ENCODE assay signal across 8 cellular contexts in genomic region chrX:11558972-11559371, GRCh38.
DNase-seq lines count a peak whose midpoint lies in the region; ATAC-seq and TF ChIP-seq lines count a peak whose summit lies in the region.

No MANE protein-coding gene starts in this region.

- 85 to 97% (median 91%) methylated on average over 4 of the region's 4 CpGs for WGBS in stomach, 5 donors
- WGBS in testis, 2 donors = 82 to 90% methylated on average over 4 of the region's 4 CpGs

- intact Hi-C loops in stomach (cut with DNase I; ENCODE audit: low total_unique reads) (no loop called here), testis (cut with DNase I; ENCODE audit: low total_unique reads) (no loop called here)

- H3K36me3 ChIP-seq in stomach = no peaks in the 10 kb centered on the region
- no peaks in the 10 kb centered on the region for H3K36me3 ChIP-seq in testis (ENCODE audit: low read depth, missing control alignments)

- H3K9me3 ChIP-seq in stomach (no peaks in the 10 kb centered on the region), testis (no peaks in the 10 kb centered on the region)

- TF ChIP-seq CTCF in stomach (IDR thresholded peaks at IDR 0.05) (peak in 1 of 7 experiments; percentile 10), testis (IDR thresholded peaks at IDR 0.05) (peak in 1 of 3 experiments; percentile 8)

- DNase-seq in NCI-H69 (lab: John Stamatoyannopoulos, UW) (peak; percentile 12), activated T-cell treated with anti-CD3 and anti-CD28 coated beads for 4 hours (peak; percentile 14), kidney tubule cell (ENCODE audit: low spot score) (peak; percentile 20), stomach (peak; percentile 29), NCI-H510A treated with DMSO at 0.1 percent for 48 hours (lab: John Stamatoyannopoulos, UW) (no peak), testis (no peak), ureter (ENCODE audit: low spot score) (no peak)

- H3K27ac ChIP-seq in stomach (no peak overlapping the region), testis (no peak overlapping the region)

- ATAC-seq in GM18907 (IDR thresholded peaks at IDR 0.05; ENCODE audit: unreplicated experiment) = peak; percentile 65

- no peaks in the 10 kb centered on the region for H3K27me3 ChIP-seq in stomach
- no peaks in the 10 kb centered on the region for H3K27me3 ChIP-seq in testis

- no peak for TF ChIP-seq POLR2A in stomach (IDR thresholded peaks at IDR 0.05)
- no peak for TF ChIP-seq POLR2A in testis (IDR thresholded peaks at IDR 0.05)

- no peak for TF ChIP-seq EP300 in stomach (IDR thresholded peaks at IDR 0.05)

- H3K4me3 ChIP-seq in stomach = no peak overlapping the region
- no peak overlapping the region for H3K4me3 ChIP-seq in testis

- no peaks in the 10 kb centered on the region for H3K4me1 ChIP-seq in stomach
- H3K4me1 ChIP-seq in testis = no peaks in the 10 kb centered on the region

Comparison
In these comparisons a context has a peak if more than half of its experiments do, and no peak if none do; other contexts are left out.
1. DNase-seq: peak in NCI-H69 (single experiment), activated T-cell treated with anti-CD3 and anti-CD28 coated beads for 4 hours (single experiment), kidney tubule cell (single experiment) and stomach (single experiment); none in NCI-H510A treated with DMSO at 0.1 percent for 48 hours (single experiment), testis (single experiment) and ureter (single experiment).